16 cellular contexts compared by ENCODE assay signal in genomic region chr15:55514414-55514850, GRCh38. TPM values are rescaled to one million over a fixed set of nuclear protein-coding genes. Genes with fewer than 3 reads are reported as not detected.
DNase-seq lines count a peak whose midpoint lies in the region; ATAC-seq, FAIRE-seq and TF ChIP-seq lines count a peak whose summit lies in the region.
"Had no signal": no experiment of that assay in that cellular context is flagged by ENCODE, and none has a peak within 500 bp of the region (broad histone marks: within the 10 kb centered on the region; RNA-seq: fewer than 3 reads in every experiment).

No MANE protein-coding gene starts in this region.

- TF ChIP-seq CTCF in PC-3 (conservative IDR thresholded peaks at IDR 0.05; ENCODE audit: low read depth, low read length): no peak
- no peak for TF ChIP-seq CTCF in lower lobe of right lung (IDR thresholded peaks at IDR 0.05)
- TF ChIP-seq CTCF in pancreas (IDR thresholded peaks at IDR 0.05): no peak

- H3K27me3 ChIP-seq in PC-3 (ENCODE audit: low read length) (no peaks in the 10 kb centered on the region), lower lobe of right lung (ENCODE audit: low read depth) (no peaks in the 10 kb centered on the region), pancreas (no peaks in the 10 kb centered on the region)

- no peaks in the 10 kb centered on the region for H3F3A ChIP-seq in PC-3 (ENCODE audit: low read length, unreplicated experiment)

- DNase-seq in NCI-H2196 (lab: John Stamatoyannopoulos, UW; ENCODE audit: unreplicated experiment): peak; percentile 7
- DNase-seq in NCI-H2196 treated with DMSO at 0.1 percent for 48 hours (lab: John Stamatoyannopoulos, UW; ENCODE audit: unreplicated experiment): no peak
- DNase-seq in PC-3: peak; percentile 72
- peak; percentile 81 for DNase-seq in lower lobe of right lung
- DNase-seq in OCI-M1 (lab: John Stamatoyannopoulos, UW): no peak
- no peak for DNase-seq in ACHN
- no peak for DNase-seq in pancreas
- DNase-seq: C1 segment of cervical spinal cord, DMS 273 treated with DMSO at 0.1 percent for 48 hours, NCI-H2029, NCI-H345, SIG-M5 had no signal

- ATAC-seq in PC-3 (no peak), lower lobe of right lung (peak; percentile 97 to 98), GM21515 (IDR thresholded peaks at IDR 0.05; ENCODE audit: unreplicated experiment) (no peak), pancreas (no peak)

- in situ Hi-C loops in ACHN (cut with HindIII; ENCODE audit: low pct_ligation_motif_present, low pct_unique_long_range_greater_than_20kb, low sequenced_read_pairs): no loop called here

- no peak for FAIRE-seq in pancreas (lab: Jason Lieb, UNC)
- FAIRE-seq: G401.6, GM12892, H54 had no signal

- H3K4me1 ChIP-seq in PC-3 (ENCODE audit: insufficient read depth, low read length) (peaks cover 14% of the 10 kb centered on the region), lower lobe of right lung (no peaks in the 10 kb centered on the region), pancreas (no peaks in the 10 kb centered on the region)

- no peaks in the 10 kb centered on the region for H3K79me2 ChIP-seq in PC-3 (ENCODE audit: low read length)

- H3K9me3 ChIP-seq in PC-3 (ENCODE audit: low read length) (no peaks in the 10 kb centered on the region), lower lobe of right lung (no peaks in the 10 kb centered on the region), pancreas (no peaks in the 10 kb centered on the region)

- H3K27ac ChIP-seq in PC-3 (ENCODE audit: low read length): peak overlapping the region; percentile 36
- H3K27ac ChIP-seq in lower lobe of right lung: peak overlapping the region; percentile 81
- H3K27ac ChIP-seq in pancreas: no peak overlapping the region

- peak overlapping the region; percentile 48; the same call in 1 of the 2 replicates for H2AFZ ChIP-seq in PC-3 (ENCODE audit: low read length)

- 90 to 93% methylated on average over 12 of the region's 12 CpGs for WGBS in pancreas, 2 donors

- CTCF ChIA-PET in PC-3 (lab: Charles Lee): no interaction called here

- H4K20me1 ChIP-seq in PC-3 (ENCODE audit: low read length): no peaks in the 10 kb centered on the region

- no TSS peak for BruUV-seq in PC-3 (replicated peaks; lab: Mats Ljungman, UMichigan)

- no peak overlapping the region for H3K9ac ChIP-seq in PC-3 (ENCODE audit: low read length)

- no peaks in the 10 kb centered on the region for H3K9me2 ChIP-seq in PC-3 (replicated peaks; ENCODE audit: low read length)

- POLR2A ChIA-PET in PC-3 (lab: Charles Lee; ENCODE audit: unreplicated experiment): no interaction called here

- peak overlapping the region; percentile 47 for H3K4me2 ChIP-seq in PC-3 (ENCODE audit: low read length)

- H3K36me3 ChIP-seq in PC-3 (ENCODE audit: low read depth, low read length) (no peaks in the 10 kb centered on the region), lower lobe of right lung (no peaks in the 10 kb centered on the region), pancreas (no peaks in the 10 kb centered on the region)

- intact Hi-C loops in PC-3 (cut with micrococcal nuclease): loop anchor here (1.0 kb wide), 1 partner anchor 127 kb away; no protein-coding TSS in a partner anchor
- intact Hi-C loops in lower lobe of right lung (cut with DNase I): no loop called here
- intact Hi-C loops in pancreas (cut with DNase I): no loop called here

- H3K4me3 ChIP-seq in PC-3 (ENCODE audit: low read length): no peak overlapping the region
- peak overlapping the region; percentile 32 for H3K4me3 ChIP-seq in lower lobe of right lung
- H3K4me3 ChIP-seq in pancreas: no peak overlapping the region

RNA-seq across cellular contexts. Expression of gene DNAAF4, which starts 6.4 kb away (rescaled TPM):
- total RNA-seq in PC-3 (2014; rRNA removed) (0.91 and 0.92 TPM in 2 replicates), lower lobe of right lung (5.8 TPM), pancreas (1 to 10 TPM in 4 of 6 donors, under 1 TPM in 2; 0.42 to 2.0 (median 1.2) TPM)
- 1 to 10 TPM; 3.3 to 5.1 TPM for polyA plus RNA-seq in pancreas

Comparison
In these comparisons a context has a peak if more than half of its experiments do, and no peak if none do; other contexts are left out.
1. DNase-seq: peak in NCI-H2196 (single experiment), PC-3 (single experiment) and lower lobe of right lung (single experiment); none in NCI-H2196 treated with DMSO at 0.1 percent for 48 hours (single experiment), OCI-M1 (single experiment), ACHN (single experiment) and pancreas (0 of 6).
2. ATAC-seq: peak in lower lobe of right lung (2 of 2); none in PC-3 (single experiment), GM21515 (single experiment) and pancreas (0 of 4).
3. H3K27ac ChIP-seq: peak in PC-3 (single experiment) and lower lobe of right lung (single experiment); none in pancreas (0 of 4).